ENCODE assay signal across 3 cellular contexts in genomic region chr2:236019434-236019833, GRCh38.
"Had no signal": no experiment of that assay in that cellular context is flagged by ENCODE, and none has a peak within 500 bp of the region (broad histone marks: within the 10 kb centered on the region; RNA-seq: fewer than 3 reads in every experiment).

No MANE protein-coding gene starts in this region.

- H3K4me3 ChIP-seq: GM12878 had no signal

- ATAC-seq: GM12878 had no signal

- DNase-seq: GDM1, GF-D8 had no signal
